Comparison of ENCODE assay signal across 21 cellular contexts in the genomic region with DNA sequence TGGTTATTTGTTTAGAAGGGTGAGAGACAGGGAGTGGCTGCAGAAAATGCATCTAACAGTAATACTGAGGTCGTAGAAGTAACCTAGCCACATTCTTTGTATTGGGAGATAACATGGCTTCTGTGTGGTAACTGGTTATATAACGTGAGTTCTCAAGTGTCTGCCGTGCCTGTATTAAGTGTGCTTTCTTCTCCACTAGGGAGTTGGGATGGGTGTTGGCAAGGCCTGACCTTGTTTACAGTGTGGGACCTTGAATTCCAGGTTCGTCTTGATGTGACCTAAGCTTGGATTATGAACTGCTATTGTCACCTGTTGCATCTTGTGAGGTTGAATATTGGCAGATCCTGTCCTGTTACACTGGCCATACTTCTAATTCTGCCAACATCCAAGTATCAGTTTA.
"Had no signal": no experiment of that assay in that cellular context is flagged by ENCODE, and none has a peak within 500 bp of the region (broad histone marks: within the 10 kb centered on the region; RNA-seq: fewer than 3 reads in every experiment).

No MANE protein-coding gene starts in this region.

- DNase-seq: activated CD4-positive, alpha-beta T cell treated with anti-CD3 and anti-CD28 coated beads, Interleukin-2, amount 10 ng/mL, durations not matched to agents 7 days and 5 days; activated CD8-positive, alpha-beta T cell treated with anti-CD3 and anti-CD28 coated beads, Interleukin-2, amount 10 ng/mL, durations not matched to agents 7 days and 5 days; activated effector memory CD4-positive, alpha-beta T cell treated with Interleukin-2 at 50 U/mL for 16 hours; activated naive CD4-positive, alpha-beta T cell treated with anti-CD3 and anti-CD28 coated beads, Interleukin-2, amount 10 ng/mL, durations not matched to agents 7 days and 5 days; activated naive CD8-positive, alpha-beta T cell treated with anti-CD3 and anti-CD28 coated beads, Interleukin-2, amount 50 U/mL, for 24 hours; activated T-cell treated with anti-CD3 and anti-CD28 coated beads, Interleukin-2, amount 50 U/mL, for 4 hours; anterior cingulate cortex; central memory CD4-positive, alpha-beta T cell; midbrain; stimulated activated CD4-positive, alpha-beta T cell treated with anti-CD3 and anti-CD28 coated beads, Interleukin-2, amount 100 ng/mL, for 24 hours; transverse colon had no signal

- H3K9me3 Mint-ChIP-seq: activated naive CD4-positive, alpha-beta T cell treated with anti-CD3 and anti-CD28 coated beads, Interleukin-2, amount 10 ng/mL, durations not matched to agents 7 days and 5 days; activated T-cell treated with anti-CD3 and anti-CD28 coated beads, Interleukin-2, amount 50 U/mL, for 4 hours; T-helper 1 cell treated with Interleukin-12 subunit alpha and Interleukin-12 subunit beta and Interleukin-4 antibody, amounts not matched to agents 30 μg/mL and 1 μg/mL, for 36 hours had no signal

- H3K9me3 ChIP-seq: esophagus muscularis mucosa, right atrium auricular region, transverse colon had no signal

- H3K4me3 ChIP-seq: coronary artery, esophagus muscularis mucosa, hepatocyte, lung, right atrium auricular region, transverse colon had no signal

- H3K27ac ChIP-seq: coronary artery, esophagus muscularis mucosa, hepatocyte, right atrium auricular region, transverse colon had no signal

- H3K4me3 Mint-ChIP-seq: activated CD4-positive, alpha-beta T cell treated with anti-CD3 and anti-CD28 coated beads, Interleukin-2, amount 10 ng/mL, durations not matched to agents 7 days and 5 days; activated CD8-positive, alpha-beta T cell treated with anti-CD3 and anti-CD28 coated beads, Interleukin-2, amount 10 ng/mL, durations not matched to agents 7 days and 5 days; activated naive CD4-positive, alpha-beta T cell treated with anti-CD3 and anti-CD28 coated beads, Interleukin-2, amount 10 ng/mL, durations not matched to agents 7 days and 5 days; activated naive CD8-positive, alpha-beta T cell treated with anti-CD3 and anti-CD28 coated beads, Interleukin-2, amount 50 U/mL, for 24 hours; activated T-cell treated with anti-CD3 and anti-CD28 coated beads, Interleukin-2, amount 50 U/mL, for 4 hours; brain; neural crest cell; stimulated activated naive CD8-positive, alpha-beta T cell treated with anti-CD3 and anti-CD28 coated beads, Interleukin-15, Interleukin-2, amounts not matched to agents 100 ng/mL and 50 ng/mL, for 24 hours; T-helper 1 cell treated with Interleukin-12 subunit alpha and Interleukin-12 subunit beta and Interleukin-4 antibody, amounts not matched to agents 30 μg/mL and 1 μg/mL, for 36 hours had no signal

- H3K27me3 Mint-ChIP-seq: brain, progenitor cell of endocrine pancreas had no signal

- H3K36me3 ChIP-seq: esophagus muscularis mucosa, right atrium auricular region, transverse colon had no signal

- H3K4me1 Mint-ChIP-seq: neural crest cell had no signal

- H3K36me3 Mint-ChIP-seq: activated naive CD4-positive, alpha-beta T cell treated with anti-CD3 and anti-CD28 coated beads, Interleukin-2, amount 10 ng/mL, durations not matched to agents 7 days and 5 days; brain had no signal

- ATAC-seq: activated CD8-positive, alpha-beta T cell treated with anti-CD3 and anti-CD28 coated beads, Interleukin-2, amount 10 ng/mL, durations not matched to agents 7 days and 5 days; activated naive CD8-positive, alpha-beta T cell treated with anti-CD3 and anti-CD28 coated beads, Interleukin-2, amount 50 U/mL, for 24 hours; activated T-cell treated with anti-CD3 and anti-CD28 coated beads, Interleukin-2, amount 50 U/mL, for 4 hours had no signal

- H3K27me3 ChIP-seq: esophagus muscularis mucosa, hepatocyte, right atrium auricular region, transverse colon had no signal

- H3K27ac Mint-ChIP-seq: activated CD4-positive, alpha-beta T cell treated with anti-CD3 and anti-CD28 coated beads, Interleukin-2, amount 10 ng/mL, durations not matched to agents 7 days and 5 days; activated CD8-positive, alpha-beta T cell treated with anti-CD3 and anti-CD28 coated beads, Interleukin-2, amount 10 ng/mL, durations not matched to agents 7 days and 5 days; activated naive CD4-positive, alpha-beta T cell treated with anti-CD3 and anti-CD28 coated beads, Interleukin-2, amount 10 ng/mL, durations not matched to agents 7 days and 5 days; activated naive CD8-positive, alpha-beta T cell treated with anti-CD3 and anti-CD28 coated beads, Interleukin-2, amount 50 U/mL, for 24 hours; progenitor cell of endocrine pancreas; stimulated activated naive CD8-positive, alpha-beta T cell treated with anti-CD3 and anti-CD28 coated beads, Interleukin-15, Interleukin-2, amounts not matched to agents 100 ng/mL and 50 ng/mL, for 24 hours; T-helper 1 cell treated with Interleukin-12 subunit alpha and Interleukin-12 subunit beta and Interleukin-4 antibody, amounts not matched to agents 30 μg/mL and 1 μg/mL, for 36 hours had no signal
